In the genomic region with DNA sequence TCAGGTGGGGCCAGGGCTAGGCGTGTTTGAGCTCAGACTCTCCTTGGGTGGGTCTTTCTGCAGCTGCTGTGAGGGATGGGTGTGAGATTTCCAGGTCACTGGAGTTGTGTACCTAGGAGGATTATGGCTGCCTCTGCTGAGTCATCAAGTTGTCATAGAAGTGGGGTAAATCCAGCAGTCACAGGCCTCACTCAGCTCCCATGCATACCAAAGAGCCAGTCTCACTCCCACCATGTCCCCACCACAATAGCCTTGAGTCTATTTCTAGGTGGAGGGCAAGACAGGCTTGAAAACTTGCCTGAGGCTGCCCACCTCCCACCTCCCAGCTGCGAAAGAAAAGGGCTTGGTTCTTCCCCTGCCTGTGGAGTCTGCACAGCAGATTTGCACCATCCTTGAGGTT, we compare ENCODE assay signal across 23 cellular contexts.
"Had no signal": no experiment of that assay in that cellular context is flagged by ENCODE, and none has a peak within 500 bp of the region (broad histone marks: within the 10 kb centered on the region; RNA-seq: fewer than 3 reads in every experiment).

No MANE protein-coding gene starts in this region.

- H3K27me3 Mint-ChIP-seq: activated naive CD8-positive, alpha-beta T cell treated with anti-CD3 and anti-CD28 coated beads, Interleukin-2, amount 50 U/mL, for 24 hours; brain; T-cell had no signal

- FAIRE-seq: endometrium, TTC549 had no signal

- H3K4me3 ChIP-seq: mucosa of descending colon, sigmoid colon, upper lobe of right lung had no signal

- H3K4me3 Mint-ChIP-seq: activated CD8-positive, alpha-beta T cell treated with anti-CD3 and anti-CD28 coated beads, Interleukin-2, amount 10 ng/mL, durations not matched to agents 7 days and 5 days; activated naive CD8-positive, alpha-beta T cell treated with anti-CD3 and anti-CD28 coated beads, Interleukin-2, amount 50 U/mL, for 24 hours; activated T-helper 1 cell treated with anti-CD3 and anti-CD28 coated beads, Interleukin-12 subunit alpha, Interleukin-12 subunit beta, Interleukin-2, Interleukin-4 antibody, amounts not matched to agents 30 ng/mL and 10 ng/mL and 1 ng/mL, durations not matched to agents 14 hours and 24 hours and 36 hours; brain; nephron progenitor cell; T-cell; T-helper 2 cell treated with Interferon-gamma antibody and Interleukin-4, amounts not matched to agents 5 μg/mL and 100 μg/mL, for 36 hours had no signal

- H3K9me3 Mint-ChIP-seq: nephron progenitor cell had no signal

- H3K27ac ChIP-seq: sigmoid colon, upper lobe of right lung, WERI-Rb-1 had no signal

- ATAC-seq: activated CD8-positive, alpha-beta T cell treated with anti-CD3 and anti-CD28 coated beads, Interleukin-2, amount 10 ng/mL, durations not matched to agents 7 days and 5 days; activated naive CD8-positive, alpha-beta T cell treated with anti-CD3 and anti-CD28 coated beads, Interleukin-2, amount 50 U/mL, for 24 hours; left ventricle myocardium superior; mucosa of descending colon; T-cell; upper lobe of right lung had no signal

- H3K4me1 Mint-ChIP-seq: activated naive CD8-positive, alpha-beta T cell treated with anti-CD3 and anti-CD28 coated beads, Interleukin-2, amount 50 U/mL, for 24 hours; nephron progenitor cell; T-cell had no signal

- H3K27ac Mint-ChIP-seq: activated CD8-positive, alpha-beta T cell treated with anti-CD3 and anti-CD28 coated beads, Interleukin-2, amount 10 ng/mL, durations not matched to agents 7 days and 5 days; activated naive CD8-positive, alpha-beta T cell treated with anti-CD3 and anti-CD28 coated beads, Interleukin-2, amount 50 U/mL, for 24 hours; activated T-helper 1 cell treated with anti-CD3 and anti-CD28 coated beads, Interleukin-12 subunit alpha, Interleukin-12 subunit beta, Interleukin-2, Interleukin-4 antibody, amounts not matched to agents 30 ng/mL and 10 ng/mL and 1 ng/mL, durations not matched to agents 14 hours and 24 hours and 36 hours; T-cell; T-helper 2 cell treated with Interferon-gamma antibody and Interleukin-4, amounts not matched to agents 5 μg/mL and 100 μg/mL, for 36 hours had no signal

- H3K27me3 ChIP-seq: sigmoid colon, upper lobe of right lung had no signal

- DNase-seq: activated CD4-positive, alpha-beta T cell treated with anti-CD3 and anti-CD28 coated beads for 1 hour; activated CD4-positive, alpha-beta T cell treated with anti-CD3 and anti-CD28 coated beads, Interleukin-2, amount 50 U/mL, for 1 hour; activated CD8-positive, alpha-beta T cell treated with anti-CD3 and anti-CD28 coated beads, Interleukin-2, amount 10 ng/mL, durations not matched to agents 7 days and 5 days; activated gamma-delta T cell; activated naive CD4-positive, alpha-beta T cell treated with anti-CD3 and anti-CD28 coated beads, Interleukin-2, amount 50 U/mL, for 16 hours; activated naive CD8-positive, alpha-beta T cell treated with anti-CD3 and anti-CD28 coated beads, Interleukin-2, amount 50 U/mL, for 24 hours; erythroblast; foreskin fibroblast; left ventricle myocardium superior; mucosa of descending colon; nephron progenitor cell; nucleus accumbens; sigmoid colon; stimulated activated CD4-positive, alpha-beta T cell treated with anti-CD3 and anti-CD28 coated beads, Interleukin-2, amount 100 ng/mL, for 48 hours; stimulated activated naive CD4-positive, alpha-beta T cell treated with Interleukin-2 at 50 U/mL for 16 hours; T-cell; upper lobe of right lung; WERI-Rb-1 had no signal

- H3K36me3 Mint-ChIP-seq: brain, T-cell had no signal

- H3K9me3 ChIP-seq: sigmoid colon, upper lobe of right lung had no signal

- H3K36me3 ChIP-seq: sigmoid colon, upper lobe of right lung, WERI-Rb-1 had no signal

- H3K4me1 ChIP-seq: sigmoid colon, upper lobe of right lung had no signal
